13 cellular contexts compared by ENCODE assay signal in genomic region chr7:95476072-95476845, GRCh38. TPM values are rescaled to one million over a fixed set of nuclear protein-coding genes. Genes with fewer than 3 reads are reported as not detected.
DNase-seq lines count a peak whose midpoint lies in the region; ATAC-seq lines count a peak whose summit lies in the region.
"Had no signal": no experiment of that assay in that cellular context is flagged by ENCODE, and none has a peak within 500 bp of the region (broad histone marks: within the 10 kb centered on the region; RNA-seq: fewer than 3 reads in every experiment).

No MANE protein-coding gene starts in this region.

- in situ Hi-C loops in SK-MEL-5 (cut with HindIII; ENCODE audit: low pct_unique_long_range_greater_than_20kb, low sequenced_read_pairs): no loop called here

- POLR2A ChIA-PET in T-cell (lab: Charles Lee): no interaction called here

- CTCF ChIA-PET in T-cell (lab: Charles Lee): interaction anchor here (0.5 to 7.5 kb wide), 26 partner anchors 9 to 1116 kb away, joined by 3 to 146 read pairs (median 4); partner anchors contain the start of genes ASB4 (in 2 of the 2) and PON3 (in 2 of the 2)

- no peak overlapping the region for H3K27ac Mint-ChIP-seq in T-cell
- H3K27ac Mint-ChIP-seq: activated naive CD8-positive, alpha-beta T cell treated with anti-CD3 and anti-CD28 coated beads, Interleukin-2, amount 50 U/mL, for 24 hours; memory B cell had no signal

- no peaks in the 10 kb centered on the region for H3K4me1 Mint-ChIP-seq in T-cell
- H3K4me1 Mint-ChIP-seq: activated naive CD8-positive, alpha-beta T cell treated with anti-CD3 and anti-CD28 coated beads, Interleukin-2, amount 50 U/mL, for 24 hours had no signal

- ATAC-seq in T-cell (replicated peaks in 1 of 4): no peak
- ATAC-seq: activated naive CD8-positive, alpha-beta T cell treated with anti-CD3 and anti-CD28 coated beads, Interleukin-2, amount 50 U/mL, for 24 hours had no signal

- no peaks in the 10 kb centered on the region for H3K36me3 Mint-ChIP-seq in T-cell
- H3K36me3 Mint-ChIP-seq: memory B cell had no signal

- H3K4me3 Mint-ChIP-seq in T-cell: no peak overlapping the region
- H3K4me3 Mint-ChIP-seq: activated naive CD8-positive, alpha-beta T cell treated with anti-CD3 and anti-CD28 coated beads, Interleukin-2, amount 50 U/mL, for 24 hours; effector memory CD8-positive, alpha-beta T cell; H9; memory B cell had no signal

- H3K9me3 Mint-ChIP-seq in T-cell: no peaks in the 10 kb centered on the region
- H3K9me3 Mint-ChIP-seq: activated naive CD8-positive, alpha-beta T cell treated with anti-CD3 and anti-CD28 coated beads, Interleukin-2, amount 50 U/mL, for 24 hours; effector memory CD8-positive, alpha-beta T cell; H9; memory B cell had no signal

- peaks cover 0 to 1% of the 10 kb centered on the region in 2 donors for H3K27me3 Mint-ChIP-seq in T-cell

- DNase-seq in DMS 273 (lab: John Stamatoyannopoulos, UW; ENCODE audit: unreplicated experiment) (peak; percentile 32), DMS 273 treated with DMSO at 0.1 percent for 48 hours (lab: John Stamatoyannopoulos, UW) (no peak), SK-MEL-5 (ENCODE audit: low read depth, low spot score) (peak; percentile 45), foreskin melanocyte (peak; percentile 65), renal cortical epithelial cell (ENCODE audit: low read depth) (peak; percentile 6), epidermal melanocyte (ENCODE audit: insufficient read length, low spot score) (no peak), kidney tubule cell (ENCODE audit: low spot score) (no peak), T-cell (no peak)
- DNase-seq: 8988T, H9 had no signal

RNA-seq across cellular contexts. Expression of gene ASB4, which starts 9.5 kb away (rescaled TPM):
- 156 and 173 TPM in 2 replicates for total RNA-seq in SK-MEL-5 (2014; rRNA removed; shearing (Covaris generic))
- polyA plus RNA-seq in SK-MEL-5 (2015; cell fraction: cytosol; rRNA removed): 90.8 and 107 TPM in 2 replicates
- 129 and 136 TPM in 2 replicates for polyA plus RNA-seq in SK-MEL-5 (2015; cell fraction: nucleus; rRNA removed)
- not detected in 2 replicates for total RNA-seq in renal cortical epithelial cell
- total RNA-seq in T-cell: under 1 TPM in 1 of 5 donors, not detected in 4; 0.09 TPM
- total RNA-seq: H9 had no signal

RNA-seq across cellular contexts. Expression of gene PON2, which starts 41.4 kb away (rescaled TPM):
- total RNA-seq in SK-MEL-5 (2014; rRNA removed; shearing (Covaris generic)): 248 and 260 TPM in 2 replicates
- polyA plus RNA-seq in SK-MEL-5 (2015; cell fraction: cytosol; rRNA removed): 159 and 162 TPM in 2 replicates
- 1,251 and 1,308 TPM in 2 replicates for polyA plus RNA-seq in SK-MEL-5 (2015; cell fraction: nucleus; rRNA removed)
- total RNA-seq in renal cortical epithelial cell: 172 and 250 TPM in 2 replicates
- total RNA-seq in T-cell: 10 to 100 TPM in 1 of 5 donors, 1 to 10 TPM in 4; 4.3 to 11.4 (median 7.0) TPM

Comparison
In these comparisons a context has a peak if more than half of its experiments do, and no peak if none do; other contexts are left out.
1. DNase-seq: peak in DMS 273 (single experiment), SK-MEL-5 (single experiment), foreskin melanocyte (single experiment) and renal cortical epithelial cell (single experiment); none in DMS 273 treated with DMSO at 0.1 percent for 48 hours (single experiment), epidermal melanocyte (single experiment), kidney tubule cell (single experiment) and T-cell (0 of 34).
2. RNA of gene ASB4, which starts 9.5 kb away (total RNA-seq): 156 to 173 TPM in SK-MEL-5; 0.09 TPM in T-cell and not detected in renal cortical epithelial cell; every median in the first group is over 100 times any median in the second.
3. RNA of gene PON2, which starts 41.4 kb away (total RNA-seq): 248 to 260 TPM in SK-MEL-5 and 172 to 250 TPM in renal cortical epithelial cell; 4.3 to 11.4 TPM in T-cell; every median in the first group is over 10 times any median in the second.